Comparison of ENCODE assay signal across 8 cellular contexts in the genomic region with DNA sequence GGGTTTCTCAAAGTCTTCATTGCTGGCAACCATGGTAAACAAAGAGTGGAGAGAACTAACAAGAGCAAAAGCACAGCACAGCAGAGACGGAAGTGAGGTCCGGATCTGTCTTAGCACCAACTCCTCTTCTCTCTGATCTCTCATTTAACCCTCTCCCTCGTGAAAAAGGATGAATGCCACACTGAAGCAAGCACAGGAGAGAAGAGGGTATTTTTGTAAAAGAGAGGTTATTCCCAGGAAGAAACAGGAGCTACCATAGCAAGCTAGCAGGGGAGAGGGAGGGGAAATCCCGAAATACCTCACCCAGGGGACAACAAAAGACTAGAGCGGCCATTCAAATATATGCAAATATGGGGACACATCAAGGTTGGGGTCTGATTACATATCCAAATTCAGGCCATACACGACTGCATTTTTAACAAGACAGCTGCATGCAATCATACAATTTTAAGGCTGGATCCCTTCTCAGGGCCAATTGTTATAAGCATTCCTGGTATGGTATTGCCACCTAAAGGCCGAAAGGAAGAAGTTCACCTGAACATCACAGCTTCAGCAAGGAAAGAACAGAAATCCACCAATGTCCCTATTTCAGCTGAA. TPM values are rescaled to one million over a fixed set of nuclear protein-coding genes. Genes with fewer than 3 reads are reported as not detected.
DNase-seq lines count a peak whose midpoint lies in the region; ATAC-seq, FAIRE-seq and TF ChIP-seq lines count a peak whose summit lies in the region.

No MANE protein-coding gene starts in this region.

- peaks cover 13% of the 10 kb centered on the region for H3K4me1 Mint-ChIP-seq in GM23338
- peaks cover 43 to 57% of the 10 kb centered on the region in 2 donors for H3K4me1 Mint-ChIP-seq in natural killer cell treated with Interleukin-12 subunit alpha and Interleukin-12 subunit beta and Interleukin-15 and Interleukin-18, amount 100 ng/mL, for 72 hours (ENCODE audit: low read depth in 2 of 2)

- H3K4me1 ChIP-seq in GM23338 (ENCODE audit: insufficient read depth) (0 out of 2 replicates have a peak, but pooled peaks cover 3% of the 10 kb centered on the region), RWPE2 (ENCODE audit: insufficient read depth, poor library complexity, severe bottlenecking) (no peaks in the 10 kb centered on the region)

- H3K4me3 ChIP-seq in GM23338, result no peak overlapping the region
- no peak overlapping the region for H3K4me3 ChIP-seq in LNCaP clone FGC (ENCODE audit: low read depth, low read length)
- no peak overlapping the region for H3K4me3 ChIP-seq in RWPE2 (ENCODE audit: severe bottlenecking)

- 0 out of 3 replicates have a peak overlapping the region, but pooled peaks have one; percentile 12 for H3K4me3 Mint-ChIP-seq in GM23338
- H3K4me3 Mint-ChIP-seq in natural killer cell treated with Interleukin-12 subunit alpha and Interleukin-12 subunit beta and Interleukin-15 and Interleukin-18, amount 100 ng/mL, for 72 hours, result peak overlapping the region; percentile 67

- H3K27me3 Mint-ChIP-seq in GM23338 (ENCODE audit: insufficient read depth, low read depth, poor library complexity), result no peaks in the 10 kb centered on the region
- H3K27me3 Mint-ChIP-seq in natural killer cell treated with Interleukin-12 subunit alpha and Interleukin-12 subunit beta and Interleukin-15 and Interleukin-18, amount 100 ng/mL, for 72 hours, result peaks cover 0 to 6% of the 10 kb centered on the region in 2 donors

- no peaks in the 10 kb centered on the region; the same call in 2 of the 3 replicates for H3K9me3 Mint-ChIP-seq in GM23338
- H3K9me3 Mint-ChIP-seq in natural killer cell treated with Interleukin-12 subunit alpha and Interleukin-12 subunit beta and Interleukin-15 and Interleukin-18, amount 100 ng/mL, for 72 hours, result no peaks in the 10 kb centered on the region

- peak; percentile 85 for FAIRE-seq in endometrium (lab: Jason Lieb, UNC)

- peak overlapping the region; percentile 87 for H3K27ac ChIP-seq in GM23338 (ENCODE audit: low read depth)
- H3K27ac ChIP-seq in RWPE2 (ENCODE audit: poor library complexity, severe bottlenecking), result no peak overlapping the region

- ATAC-seq in GM23338, result peak; percentile 90
- ATAC-seq in RWPE2 (ENCODE audit: low read depth), result no peak
- peak; percentile 82 to 87 for ATAC-seq in natural killer cell treated with Interleukin-12 subunit alpha and Interleukin-12 subunit beta and Interleukin-15 and Interleukin-18, amount 100 ng/mL, for 72 hours

- H2AFZ ChIP-seq in GM23338, result no peak overlapping the region

- no peaks in the 10 kb centered on the region for H3K79me2 ChIP-seq in GM23338 (replicated peaks; ENCODE audit: insufficient read depth)

- H3F3A ChIP-seq in GM23338 (replicated peaks; ENCODE audit: low read depth), result no peaks in the 10 kb centered on the region

- no peaks in the 10 kb centered on the region for H3K36me3 Mint-ChIP-seq in GM23338 (ENCODE audit: low read depth)
- peaks cover 25% of the 10 kb centered on the region for H3K36me3 Mint-ChIP-seq in natural killer cell treated with Interleukin-12 subunit alpha and Interleukin-12 subunit beta and Interleukin-15 and Interleukin-18, amount 100 ng/mL, for 72 hours

- peak; percentile 65 to 74 for TF ChIP-seq CTCF in GM23338 (conservative IDR thresholded peaks at IDR 0.05; ENCODE audit: low read depth in 2 of 2)
- peak; percentile 57 for TF ChIP-seq CTCF in LNCaP clone FGC (IDR thresholded peaks at IDR 0.05; ENCODE audit: control insufficient read depth, extremely low read depth, insufficient read depth)
- peak; percentile 56 for TF ChIP-seq CTCF in RWPE2 (IDR thresholded peaks at IDR 0.05; ENCODE audit: poor library complexity, severe bottlenecking)

- DNase-seq in A172 (ENCODE audit: low spot score) (peak; percentile 2), EL (peak; percentile 34), GM23338 (ENCODE audit: low spot score) (peak; percentile 74), LNCaP clone FGC (ENCODE audit: low read depth) (peak; percentile 7), RWPE2 (ENCODE audit: low spot score) (no peak), activated gamma-delta T cell treated with Interleukin-2 at 50 U/mL for 16 hours (no peak)
- DNase-seq in natural killer cell treated with Interleukin-12 subunit alpha and Interleukin-12 subunit beta and Interleukin-15 and Interleukin-18, amount 100 ng/mL, for 72 hours (ENCODE audit: low spot score), result no peak

- H3K27me3 ChIP-seq in GM23338 (ENCODE audit: insufficient read depth) (no peaks in the 10 kb centered on the region), RWPE2 (ENCODE audit: insufficient read depth, poor library complexity, severe bottlenecking) (no peaks in the 10 kb centered on the region)

- no peaks in the 10 kb centered on the region for H4K20me1 ChIP-seq in GM23338 (replicated peaks; ENCODE audit: insufficient read depth)

- H3K27ac Mint-ChIP-seq in GM23338, result peak overlapping the region; percentile 86
- peak overlapping the region; percentile 95 to 97 for H3K27ac Mint-ChIP-seq in natural killer cell treated with Interleukin-12 subunit alpha and Interleukin-12 subunit beta and Interleukin-15 and Interleukin-18, amount 100 ng/mL, for 72 hours

- no peaks in the 10 kb centered on the region for H3K9me2 ChIP-seq in GM23338 (ENCODE audit: insufficient read depth)

- H3K9me3 ChIP-seq in RWPE2 (ENCODE audit: severe bottlenecking), result no peaks in the 10 kb centered on the region

- H3K4me2 ChIP-seq in GM23338, result no peak overlapping the region; the same call in 1 of the 2 replicates

- H3K36me3 ChIP-seq in GM23338 (ENCODE audit: insufficient read depth) (no peaks in the 10 kb centered on the region), RWPE2 (ENCODE audit: low read depth) (no peaks in the 10 kb centered on the region)

TF ChIP-seq in GM23338, 12 proteins besides CTCF, POLR2A, EP300 and RAD21:
- no peak for TF ChIP-seq ZNF331 (CRISPR knock-in tag; IDR thresholded peaks at IDR 0.05; ENCODE audit: low read depth)
- TF ChIP-seq, protein P1, sequence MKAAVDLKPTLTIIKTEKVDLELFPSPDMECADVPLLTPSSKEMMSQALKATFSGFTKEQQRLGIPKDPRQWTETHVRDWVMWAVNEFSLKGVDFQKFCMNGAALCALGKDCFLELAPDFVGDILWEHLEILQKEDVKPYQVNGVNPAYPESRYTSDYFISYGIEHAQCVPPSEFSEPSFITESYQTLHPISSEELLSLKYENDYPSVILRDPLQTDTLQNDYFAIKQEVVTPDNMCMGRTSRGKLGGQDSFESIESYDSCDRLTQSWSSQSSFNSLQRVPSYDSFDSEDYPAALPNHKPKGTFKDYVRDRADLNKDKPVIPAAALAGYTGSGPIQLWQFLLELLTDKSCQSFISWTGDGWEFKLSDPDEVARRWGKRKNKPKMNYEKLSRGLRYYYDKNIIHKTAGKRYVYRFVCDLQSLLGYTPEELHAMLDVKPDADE (IDR thresholded peaks at IDR 0.05), result no peak
- TF ChIP-seq STAT1 (IDR thresholded peaks at IDR 0.05; ENCODE audit: unreplicated experiment), result no peak
- TF ChIP-seq POLR2AphosphoS5 (IDR thresholded peaks at IDR 0.05; ENCODE audit: low read depth), result no peak
- no peak for TF ChIP-seq ZNF114 (CRISPR knock-in tag; IDR thresholded peaks at IDR 0.05)

RNA-seq across cellular contexts. Expression of a gene that starts 46.6 kb away (rescaled TPM):
- not detected in 2 replicates for total RNA-seq in A172 (2014; rRNA removed; shearing (Covaris generic))
- not detected in 2 replicates for total RNA-seq in GM23338 (2014; rRNA removed; shearing (Covaris generic))
- polyA plus RNA-seq in GM23338 (2016; fragmentation: Nextera tagmentation; extraction: Ambion mirVana), result not detected in 2 replicates
- total RNA-seq in natural killer cell treated with Interleukin-12 subunit alpha and Interleukin-12 subunit beta and Interleukin-15 and Interleukin-18, amount 100 ng/mL, for 72 hours, result 10 to 100 TPM in 1 of 2 donors, 1 to 10 TPM in 1; 9.0 to 10.1 TPM

Comparison
In these comparisons a context has a peak if more than half of its experiments do, and no peak if none do; other contexts are left out.
1. DNase-seq: peak in A172 (single experiment), EL (single experiment), GM23338 (single experiment) and LNCaP clone FGC (single experiment); none in RWPE2 (single experiment), natural killer cell treated with Interleukin-12 subunit alpha and Interleukin-12 subunit beta and Interleukin-15 and Interleukin-18, amount 100 ng/mL, for 72 hours (single experiment) and activated gamma-delta T cell treated with Interleukin-2 at 50 U/mL for 16 hours (single experiment).
2. RNA of a gene that starts 46.6 kb away (total RNA-seq): 9.0 to 10.1 TPM in natural killer cell treated with Interleukin-12 subunit alpha and Interleukin-12 subunit beta and Interleukin-15 and Interleukin-18, amount 100 ng/mL, for 72 hours; not detected in A172 and not detected in GM23338; every median in the first group is over 10 times any median in the second.
3. Peak in every context shown above with its lines, with median percentiles within 50 percentile points of each other: CTCF ChIP-seq.